Comparison of ENCODE assay signal across 10 cellular contexts in genomic region chr12:10756194-10756593, GRCh38. TPM values are rescaled to one million over a fixed set of nuclear protein-coding genes. Genes with fewer than 3 reads are reported as not detected.
"Had no signal": no experiment of that assay in that cellular context is flagged by ENCODE, and none has a peak within 500 bp of the region (broad histone marks: within the 10 kb centered on the region; RNA-seq: fewer than 3 reads in every experiment).

No MANE protein-coding gene starts in this region.

- DNase-seq: IMR-90, KBM-7, KG1 had no signal

- H3K4me2 ChIP-seq: KMS-11 had no signal

- H3K9ac ChIP-seq: KMS-11 had no signal

- H3K27ac ChIP-seq: HL-60, KMS-11 had no signal

- ATAC-seq: HepG2 had no signal

- FAIRE-seq: HepG2, HTR-8/SVneo had no signal

RNA-seq across cellular contexts. Expression of gene TAS2R7, which starts 46.2 kb away (rescaled TPM):
- total RNA-seq: HepG2, HT-29, HT1080, IMR-90 had no signal
- polyA plus RNA-seq: HepG2, IgD-negative memory B cell, IMR-90 had no signal

RNA-seq across cellular contexts. Expression of gene TAS2R8, which starts 50.9 kb away (rescaled TPM):
- total RNA-seq: HT-29, HT1080, IMR-90 had no signal
- polyA plus RNA-seq: HepG2, IgD-negative memory B cell, IMR-90 had no signal

RNA-seq across cellular contexts. Expression of gene TAS2R9, which starts 53.8 kb away (rescaled TPM):
- total RNA-seq: HT1080, IMR-90 had no signal
- polyA plus RNA-seq: HepG2, IgD-negative memory B cell, IMR-90 had no signal
